ENCODE assay signal across 30 cellular contexts in genomic region chr4:114326358-114326757, GRCh38.
"Had no signal": no experiment of that assay in that cellular context is flagged by ENCODE, and none has a peak within 500 bp of the region (broad histone marks: within the 10 kb centered on the region; RNA-seq: fewer than 3 reads in every experiment).

No MANE protein-coding gene starts in this region.

- H3K27me3 Mint-ChIP-seq: dendritic cell treated with granulocyte-macrophage colony-stimulating factor and Interleukin-4, amounts not matched to agents 40 ng/mL and 50 ng/mL, for 4 days had no signal

- H3K4me3 Mint-ChIP-seq: dendritic cell treated with granulocyte-macrophage colony-stimulating factor and Interleukin-4, amounts not matched to agents 40 ng/mL and 50 ng/mL, for 4 days; naive thymus-derived CD4-positive, alpha-beta T cell; nephron; neural progenitor cell; stimulated activated naive CD8-positive, alpha-beta T cell treated with anti-CD3 and anti-CD28 coated beads, Interleukin-15, amount 100 ng/mL, for 72 hours had no signal

- H3K9me3 Mint-ChIP-seq: dendritic cell treated with granulocyte-macrophage colony-stimulating factor and Interleukin-4, amounts not matched to agents 40 ng/mL and 50 ng/mL, for 4 days; nephron; neural progenitor cell had no signal

- H3K36me3 Mint-ChIP-seq: naive thymus-derived CD4-positive, alpha-beta T cell; neural progenitor cell had no signal

- H3K27ac Mint-ChIP-seq: dendritic cell treated with granulocyte-macrophage colony-stimulating factor and Interleukin-4, amounts not matched to agents 40 ng/mL and 50 ng/mL, for 4 days; naive thymus-derived CD4-positive, alpha-beta T cell; nephron; neural progenitor cell; progenitor cell of endocrine pancreas; stimulated activated naive CD8-positive, alpha-beta T cell treated with anti-CD3 and anti-CD28 coated beads, Interleukin-15, amount 100 ng/mL, for 72 hours had no signal

- ATAC-seq: esophagus mucosa; foreskin keratinocyte; gastroesophageal sphincter; heart left ventricle; left cardiac atrium; left lung; naive thymus-derived CD4-positive, alpha-beta T cell; right lobe of liver; stimulated activated naive CD8-positive, alpha-beta T cell treated with anti-CD3 and anti-CD28 coated beads, Interleukin-15, amount 100 ng/mL, for 72 hours; upper lobe of right lung had no signal

- DNase-seq: colonic mucosa; effector memory CD4-positive, alpha-beta T cell; foreskin keratinocyte; heart left ventricle; kidney; left cardiac atrium; left lung; mesenchymal stem cell; midbrain; naive thymus-derived CD4-positive, alpha-beta T cell; right lobe of liver; small intestine; stimulated activated CD4-positive, alpha-beta T cell treated with anti-CD3 and anti-CD28 coated beads, Interleukin-15, amount 100 ng/mL, for 24 hours; stimulated activated CD4-positive, alpha-beta T cell treated with anti-CD3 and anti-CD28 coated beads, Interleukin-2, amount 100 ng/mL, for 48 hours; stimulated activated CD8-positive, alpha-beta memory T cell treated with anti-CD3 and anti-CD28 coated beads, Interleukin-4, amount 100 ng/mL, for 48 hours; stimulated activated naive CD4-positive, alpha-beta T cell; stimulated activated naive CD8-positive, alpha-beta T cell treated with anti-CD3 and anti-CD28 coated beads, Interleukin-15, amount 100 ng/mL, for 72 hours; transverse colon; upper lobe of right lung; uterus had no signal

- H3K27ac ChIP-seq: colonic mucosa, epithelial cell of prostate, foreskin keratinocyte, gastroesophageal sphincter, heart left ventricle, hepatocyte, left lung, neural progenitor cell, parathyroid adenoma, right lobe of liver, suprapubic skin, transverse colon, upper lobe of right lung, uterus had no signal

- H3K4me1 Mint-ChIP-seq: naive thymus-derived CD4-positive, alpha-beta T cell; nephron; neural progenitor cell; stimulated activated naive CD8-positive, alpha-beta T cell treated with anti-CD3 and anti-CD28 coated beads, Interleukin-15, amount 100 ng/mL, for 72 hours had no signal
